In the genomic region with DNA sequence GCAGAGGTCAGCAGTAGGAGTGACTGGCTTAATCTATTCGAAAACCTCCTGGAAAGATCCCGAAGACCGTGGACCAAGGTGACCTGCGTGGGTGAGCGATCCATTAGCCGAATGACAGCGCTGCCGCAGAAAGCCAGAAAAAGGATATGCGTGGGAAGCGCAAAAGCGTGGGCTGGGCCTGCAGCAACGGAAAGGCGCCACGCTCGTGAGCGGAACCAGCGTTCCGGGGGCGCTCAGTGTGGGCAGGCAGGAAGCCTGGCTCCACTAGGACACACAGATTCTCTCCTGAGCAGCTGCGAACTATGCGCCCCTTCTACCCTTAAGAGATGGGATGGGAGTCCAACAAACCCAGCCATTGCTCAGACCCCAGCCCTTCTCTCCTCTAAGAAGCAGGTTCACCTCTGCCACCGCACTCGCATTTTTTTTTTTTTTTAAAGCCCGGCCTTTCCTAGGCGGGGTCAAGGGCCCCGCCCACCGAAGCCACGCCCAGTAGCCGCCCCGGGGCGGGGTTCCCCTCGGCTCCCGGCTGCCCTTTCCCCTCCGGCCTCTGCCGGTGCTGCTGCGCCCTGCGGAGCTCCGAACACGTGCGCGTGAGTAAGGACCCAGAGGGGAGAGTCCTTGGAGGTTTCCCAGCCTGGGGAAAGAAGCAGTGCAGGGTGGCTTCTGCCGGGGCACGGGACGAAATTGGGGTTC, we compare ENCODE assay signal across 1 cellular context.
TF ChIP-seq lines count a peak whose summit lies in the region.

No MANE protein-coding gene starts in this region.

TF ChIP-seq in HepG2, 621 proteins besides CTCF, POLR2A, EP300 and RAD21 (continued from another document and continues in another):
- TF ChIP-seq AGO2 (optimal IDR thresholded peaks at IDR 0.05; ENCODE audit: low read depth, low read length) (peak; percentile 69), MED1 (CRISPR knock-in tag; IDR thresholded peaks at IDR 0.05) (peak; percentile 59; the same call in 1 of the 2 replicates), ZNF713 (CRISPR knock-in tag; IDR thresholded peaks at IDR 0.05) (no peak), ZNF644 (CRISPR knock-in tag; IDR thresholded peaks at IDR 0.05; ENCODE audit: low read depth) (no peak), IRX3 (CRISPR knock-in tag; IDR thresholded peaks at IDR 0.05; ENCODE audit: borderline replicate concordance, low read depth) (peak; percentile 58; the same call in 1 of the 2 replicates), ZNF772 (CRISPR knock-in tag; IDR thresholded peaks at IDR 0.05) (peak; percentile 42), PCBP1 (IDR thresholded peaks at IDR 0.05; ENCODE audit: borderline replicate concordance, low read depth, low read length) (0 out of 2 replicates have a peak, but pooled peaks have one; percentile 75), ZNF501 (CRISPR knock-in tag; IDR thresholded peaks at IDR 0.05) (peak; percentile 94), ZKSCAN5 (CRISPR knock-in tag; IDR thresholded peaks at IDR 0.05) (no peak), ZBTB1 (CRISPR knock-in tag; IDR thresholded peaks at IDR 0.05; ENCODE audit: borderline replicate concordance) (no peak), ZBTB3 (CRISPR knock-in tag; IDR thresholded peaks at IDR 0.05; ENCODE audit: borderline replicate concordance, low read depth) (0 out of 2 replicates have a peak, but pooled peaks have one; percentile 32), ZNF44 (CRISPR knock-in tag; IDR thresholded peaks at IDR 0.05) (no peak), ZNF746 (CRISPR knock-in tag; IDR thresholded peaks at IDR 0.05) (peak; percentile 67; the same call in 1 of the 2 replicates), XBP1 (CRISPR knock-in tag; IDR thresholded peaks at IDR 0.05) (0 out of 2 replicates have a peak, but pooled peaks have one; percentile 29), POLR2AphosphoS5 (IDR thresholded peaks at IDR 0.05; ENCODE audit: low read depth, low read length) (peak; percentile 97), ZNF660 (CRISPR knock-in tag; IDR thresholded peaks at IDR 0.05; ENCODE audit: borderline replicate concordance, low read depth) (no peak), SRY (CRISPR knock-in tag; IDR thresholded peaks at IDR 0.05) (peak; percentile 83; the same call in 1 of the 2 replicates), PHF5A (CRISPR knock-in tag; IDR thresholded peaks at IDR 0.05; ENCODE audit: low read depth, unreplicated experiment) (no peak), HHEX (CRISPR knock-in tag; IDR thresholded peaks at IDR 0.05) (no peak), EEA1 (CRISPR knock-in tag; IDR thresholded peaks at IDR 0.05; ENCODE audit: borderline replicate concordance) (peak; percentile 35; the same call in 1 of the 2 replicates), ZNF143 (CRISPR knock-in tag; IDR thresholded peaks at IDR 0.05) (peak; percentile 69; the same call in 1 of the 2 replicates), SNRNP70 (IDR thresholded peaks at IDR 0.05; ENCODE audit: low read depth, low read length) (no peak), ZNF232 (CRISPR knock-in tag; IDR thresholded peaks at IDR 0.05; ENCODE audit: borderline replicate concordance) (peak; percentile 80; the same call in 1 of the 2 replicates), MYC (CRISPR knock-in tag; IDR thresholded peaks at IDR 0.05; ENCODE audit: borderline replicate concordance) (peak; percentile 99), ZNF557 (CRISPR knock-in tag; IDR thresholded peaks at IDR 0.05) (no peak; the same call in 1 of the 2 replicates), ZNF326 (CRISPR knock-in tag; IDR thresholded peaks at IDR 0.05; ENCODE audit: borderline replicate concordance) (no peak), RBAK (CRISPR knock-in tag; IDR thresholded peaks at IDR 0.05) (no peak)
- TF ChIP-seq, protein P1, sequence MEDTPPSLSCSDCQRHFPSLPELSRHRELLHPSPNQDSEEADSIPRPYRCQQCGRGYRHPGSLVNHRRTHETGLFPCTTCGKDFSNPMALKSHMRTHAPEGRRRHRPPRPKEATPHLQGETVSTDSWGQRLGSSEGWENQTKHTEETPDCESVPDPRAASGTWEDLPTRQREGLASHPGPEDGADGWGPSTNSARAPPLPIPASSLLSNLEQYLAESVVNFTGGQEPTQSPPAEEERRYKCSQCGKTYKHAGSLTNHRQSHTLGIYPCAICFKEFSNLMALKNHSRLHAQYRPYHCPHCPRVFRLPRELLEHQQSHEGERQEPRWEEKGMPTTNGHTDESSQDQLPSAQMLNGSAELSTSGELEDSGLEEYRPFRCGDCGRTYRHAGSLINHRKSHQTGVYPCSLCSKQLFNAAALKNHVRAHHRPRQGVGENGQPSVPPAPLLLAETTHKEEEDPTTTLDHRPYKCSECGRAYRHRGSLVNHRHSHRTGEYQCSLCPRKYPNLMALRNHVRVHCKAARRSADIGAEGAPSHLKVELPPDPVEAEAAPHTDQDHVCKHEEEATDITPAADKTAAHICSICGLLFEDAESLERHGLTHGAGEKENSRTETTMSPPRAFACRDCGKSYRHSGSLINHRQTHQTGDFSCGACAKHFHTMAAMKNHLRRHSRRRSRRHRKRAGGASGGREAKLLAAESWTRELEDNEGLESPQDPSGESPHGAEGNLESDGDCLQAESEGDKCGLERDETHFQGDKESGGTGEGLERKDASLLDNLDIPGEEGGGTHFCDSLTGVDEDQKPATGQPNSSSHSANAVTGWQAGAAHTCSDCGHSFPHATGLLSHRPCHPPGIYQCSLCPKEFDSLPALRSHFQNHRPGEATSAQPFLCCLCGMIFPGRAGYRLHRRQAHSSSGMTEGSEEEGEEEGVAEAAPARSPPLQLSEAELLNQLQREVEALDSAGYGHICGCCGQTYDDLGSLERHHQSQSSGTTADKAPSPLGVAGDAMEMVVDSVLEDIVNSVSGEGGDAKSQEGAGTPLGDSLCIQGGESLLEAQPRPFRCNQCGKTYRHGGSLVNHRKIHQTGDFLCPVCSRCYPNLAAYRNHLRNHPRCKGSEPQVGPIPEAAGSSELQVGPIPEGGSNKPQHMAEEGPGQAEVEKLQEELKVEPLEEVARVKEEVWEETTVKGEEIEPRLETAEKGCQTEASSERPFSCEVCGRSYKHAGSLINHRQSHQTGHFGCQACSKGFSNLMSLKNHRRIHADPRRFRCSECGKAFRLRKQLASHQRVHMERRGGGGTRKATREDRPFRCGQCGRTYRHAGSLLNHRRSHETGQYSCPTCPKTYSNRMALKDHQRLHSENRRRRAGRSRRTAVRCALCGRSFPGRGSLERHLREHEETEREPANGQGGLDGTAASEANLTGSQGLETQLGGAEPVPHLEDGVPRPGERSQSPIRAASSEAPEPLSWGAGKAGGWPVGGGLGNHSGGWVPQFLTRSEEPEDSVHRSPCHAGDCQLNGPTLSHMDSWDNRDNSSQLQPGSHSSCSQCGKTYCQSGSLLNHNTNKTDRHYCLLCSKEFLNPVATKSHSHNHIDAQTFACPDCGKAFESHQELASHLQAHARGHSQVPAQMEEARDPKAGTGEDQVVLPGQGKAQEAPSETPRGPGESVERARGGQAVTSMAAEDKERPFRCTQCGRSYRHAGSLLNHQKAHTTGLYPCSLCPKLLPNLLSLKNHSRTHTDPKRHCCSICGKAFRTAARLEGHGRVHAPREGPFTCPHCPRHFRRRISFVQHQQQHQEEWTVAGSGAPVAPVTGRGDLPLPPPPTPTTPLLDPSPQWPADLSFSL (CRISPR knock-in tag; IDR thresholded peaks at IDR 0.05), result no peak
- TF ChIP-seq, protein P2, sequence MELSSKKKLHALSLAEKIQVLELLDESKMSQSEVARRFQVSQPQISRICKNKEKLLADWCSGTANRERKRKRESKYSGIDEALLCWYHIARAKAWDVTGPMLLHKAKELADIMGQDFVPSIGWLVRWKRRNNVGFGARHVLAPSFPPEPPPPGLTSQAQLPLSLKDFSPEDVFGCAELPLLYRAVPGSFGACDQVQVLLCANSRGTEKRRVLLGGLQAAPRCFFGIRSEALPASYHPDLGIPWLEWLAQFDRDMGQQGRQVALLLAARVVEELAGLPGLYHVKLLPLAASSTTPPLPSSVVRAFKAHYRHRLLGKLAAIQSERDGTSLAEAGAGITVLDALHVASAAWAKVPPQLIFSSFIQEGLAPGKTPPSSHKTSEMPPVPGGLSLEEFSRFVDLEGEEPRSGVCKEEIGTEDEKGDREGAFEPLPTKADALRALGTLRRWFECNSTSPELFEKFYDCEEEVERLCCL (CRISPR knock-in tag; IDR thresholded peaks at IDR 0.05; ENCODE audit: borderline replicate concordance), result no peak
- TF ChIP-seq, protein P3, sequence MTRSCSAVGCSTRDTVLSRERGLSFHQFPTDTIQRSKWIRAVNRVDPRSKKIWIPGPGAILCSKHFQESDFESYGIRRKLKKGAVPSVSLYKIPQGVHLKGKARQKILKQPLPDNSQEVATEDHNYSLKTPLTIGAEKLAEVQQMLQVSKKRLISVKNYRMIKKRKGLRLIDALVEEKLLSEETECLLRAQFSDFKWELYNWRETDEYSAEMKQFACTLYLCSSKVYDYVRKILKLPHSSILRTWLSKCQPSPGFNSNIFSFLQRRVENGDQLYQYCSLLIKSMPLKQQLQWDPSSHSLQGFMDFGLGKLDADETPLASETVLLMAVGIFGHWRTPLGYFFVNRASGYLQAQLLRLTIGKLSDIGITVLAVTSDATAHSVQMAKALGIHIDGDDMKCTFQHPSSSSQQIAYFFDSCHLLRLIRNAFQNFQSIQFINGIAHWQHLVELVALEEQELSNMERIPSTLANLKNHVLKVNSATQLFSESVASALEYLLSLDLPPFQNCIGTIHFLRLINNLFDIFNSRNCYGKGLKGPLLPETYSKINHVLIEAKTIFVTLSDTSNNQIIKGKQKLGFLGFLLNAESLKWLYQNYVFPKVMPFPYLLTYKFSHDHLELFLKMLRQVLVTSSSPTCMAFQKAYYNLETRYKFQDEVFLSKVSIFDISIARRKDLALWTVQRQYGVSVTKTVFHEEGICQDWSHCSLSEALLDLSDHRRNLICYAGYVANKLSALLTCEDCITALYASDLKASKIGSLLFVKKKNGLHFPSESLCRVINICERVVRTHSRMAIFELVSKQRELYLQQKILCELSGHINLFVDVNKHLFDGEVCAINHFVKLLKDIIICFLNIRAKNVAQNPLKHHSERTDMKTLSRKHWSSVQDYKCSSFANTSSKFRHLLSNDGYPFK (CRISPR knock-in tag; IDR thresholded peaks at IDR 0.05; ENCODE audit: borderline replicate concordance), result peak; percentile 70; the same call in 1 of the 2 replicates
- TF ChIP-seq, protein P4, sequence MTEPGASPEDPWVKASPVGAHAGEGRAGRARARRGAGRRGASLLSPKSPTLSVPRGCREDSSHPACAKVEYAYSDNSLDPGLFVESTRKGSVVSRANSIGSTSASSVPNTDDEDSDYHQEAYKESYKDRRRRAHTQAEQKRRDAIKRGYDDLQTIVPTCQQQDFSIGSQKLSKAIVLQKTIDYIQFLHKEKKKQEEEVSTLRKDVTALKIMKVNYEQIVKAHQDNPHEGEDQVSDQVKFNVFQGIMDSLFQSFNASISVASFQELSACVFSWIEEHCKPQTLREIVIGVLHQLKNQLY (CRISPR knock-in tag; IDR thresholded peaks at IDR 0.05), result peak; percentile 60; the same call in 1 of the 2 replicates
- TF ChIP-seq, protein P5, sequence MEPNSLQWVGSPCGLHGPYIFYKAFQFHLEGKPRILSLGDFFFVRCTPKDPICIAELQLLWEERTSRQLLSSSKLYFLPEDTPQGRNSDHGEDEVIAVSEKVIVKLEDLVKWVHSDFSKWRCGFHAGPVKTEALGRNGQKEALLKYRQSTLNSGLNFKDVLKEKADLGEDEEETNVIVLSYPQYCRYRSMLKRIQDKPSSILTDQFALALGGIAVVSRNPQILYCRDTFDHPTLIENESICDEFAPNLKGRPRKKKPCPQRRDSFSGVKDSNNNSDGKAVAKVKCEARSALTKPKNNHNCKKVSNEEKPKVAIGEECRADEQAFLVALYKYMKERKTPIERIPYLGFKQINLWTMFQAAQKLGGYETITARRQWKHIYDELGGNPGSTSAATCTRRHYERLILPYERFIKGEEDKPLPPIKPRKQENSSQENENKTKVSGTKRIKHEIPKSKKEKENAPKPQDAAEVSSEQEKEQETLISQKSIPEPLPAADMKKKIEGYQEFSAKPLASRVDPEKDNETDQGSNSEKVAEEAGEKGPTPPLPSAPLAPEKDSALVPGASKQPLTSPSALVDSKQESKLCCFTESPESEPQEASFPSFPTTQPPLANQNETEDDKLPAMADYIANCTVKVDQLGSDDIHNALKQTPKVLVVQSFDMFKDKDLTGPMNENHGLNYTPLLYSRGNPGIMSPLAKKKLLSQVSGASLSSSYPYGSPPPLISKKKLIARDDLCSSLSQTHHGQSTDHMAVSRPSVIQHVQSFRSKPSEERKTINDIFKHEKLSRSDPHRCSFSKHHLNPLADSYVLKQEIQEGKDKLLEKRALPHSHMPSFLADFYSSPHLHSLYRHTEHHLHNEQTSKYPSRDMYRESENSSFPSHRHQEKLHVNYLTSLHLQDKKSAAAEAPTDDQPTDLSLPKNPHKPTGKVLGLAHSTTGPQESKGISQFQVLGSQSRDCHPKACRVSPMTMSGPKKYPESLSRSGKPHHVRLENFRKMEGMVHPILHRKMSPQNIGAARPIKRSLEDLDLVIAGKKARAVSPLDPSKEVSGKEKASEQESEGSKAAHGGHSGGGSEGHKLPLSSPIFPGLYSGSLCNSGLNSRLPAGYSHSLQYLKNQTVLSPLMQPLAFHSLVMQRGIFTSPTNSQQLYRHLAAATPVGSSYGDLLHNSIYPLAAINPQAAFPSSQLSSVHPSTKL (CRISPR knock-in tag; IDR thresholded peaks at IDR 0.05), result peak; percentile 43; the same call in 1 of the 2 replicates
- TF ChIP-seq, protein P6, sequence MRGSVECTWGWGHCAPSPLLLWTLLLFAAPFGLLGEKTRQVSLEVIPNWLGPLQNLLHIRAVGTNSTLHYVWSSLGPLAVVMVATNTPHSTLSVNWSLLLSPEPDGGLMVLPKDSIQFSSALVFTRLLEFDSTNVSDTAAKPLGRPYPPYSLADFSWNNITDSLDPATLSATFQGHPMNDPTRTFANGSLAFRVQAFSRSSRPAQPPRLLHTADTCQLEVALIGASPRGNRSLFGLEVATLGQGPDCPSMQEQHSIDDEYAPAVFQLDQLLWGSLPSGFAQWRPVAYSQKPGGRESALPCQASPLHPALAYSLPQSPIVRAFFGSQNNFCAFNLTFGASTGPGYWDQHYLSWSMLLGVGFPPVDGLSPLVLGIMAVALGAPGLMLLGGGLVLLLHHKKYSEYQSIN (CRISPR knock-in tag; IDR thresholded peaks at IDR 0.05; ENCODE audit: borderline replicate concordance), result 0 out of 2 replicates have a peak, but pooled peaks have one; percentile 83
- TF ChIP-seq, protein P7, sequence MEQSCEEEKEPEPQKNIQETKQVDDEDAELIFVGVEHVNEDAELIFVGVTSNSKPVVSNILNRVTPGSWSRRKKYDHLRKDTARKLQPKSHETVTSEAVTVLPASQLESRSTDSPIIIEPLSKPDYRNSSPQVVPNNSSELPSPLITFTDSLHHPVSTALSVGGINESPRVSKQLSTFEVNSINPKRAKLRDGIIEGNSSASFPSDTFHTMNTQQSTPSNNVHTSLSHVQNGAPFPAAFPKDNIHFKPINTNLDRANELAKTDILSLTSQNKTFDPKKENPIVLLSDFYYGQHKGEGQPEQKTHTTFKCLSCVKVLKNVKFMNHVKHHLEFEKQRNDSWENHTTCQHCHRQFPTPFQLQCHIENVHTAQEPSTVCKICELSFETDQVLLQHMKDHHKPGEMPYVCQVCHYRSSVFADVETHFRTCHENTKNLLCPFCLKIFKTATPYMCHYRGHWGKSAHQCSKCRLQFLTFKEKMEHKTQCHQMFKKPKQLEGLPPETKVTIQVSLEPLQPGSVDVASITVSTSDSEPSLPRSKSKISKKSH (CRISPR knock-in tag; IDR thresholded peaks at IDR 0.05; ENCODE audit: borderline replicate concordance), result no peak
- TF ChIP-seq, protein P8, sequence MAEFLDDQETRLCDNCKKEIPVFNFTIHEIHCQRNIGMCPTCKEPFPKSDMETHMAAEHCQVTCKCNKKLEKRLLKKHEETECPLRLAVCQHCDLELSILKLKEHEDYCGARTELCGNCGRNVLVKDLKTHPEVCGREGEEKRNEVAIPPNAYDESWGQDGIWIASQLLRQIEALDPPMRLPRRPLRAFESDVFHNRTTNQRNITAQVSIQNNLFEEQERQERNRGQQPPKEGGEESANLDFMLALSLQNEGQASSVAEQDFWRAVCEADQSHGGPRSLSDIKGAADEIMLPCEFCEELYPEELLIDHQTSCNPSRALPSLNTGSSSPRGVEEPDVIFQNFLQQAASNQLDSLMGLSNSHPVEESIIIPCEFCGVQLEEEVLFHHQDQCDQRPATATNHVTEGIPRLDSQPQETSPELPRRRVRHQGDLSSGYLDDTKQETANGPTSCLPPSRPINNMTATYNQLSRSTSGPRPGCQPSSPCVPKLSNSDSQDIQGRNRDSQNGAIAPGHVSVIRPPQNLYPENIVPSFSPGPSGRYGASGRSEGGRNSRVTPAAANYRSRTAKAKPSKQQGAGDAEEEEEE (CRISPR knock-in tag; IDR thresholded peaks at IDR 0.05; ENCODE audit: borderline replicate concordance), result no peak
